In genomic region chr10:131776496-131776895, GRCh38 we compare ENCODE assay signal across 19 cellular contexts.
"Had no signal": no experiment of that assay in that cellular context is flagged by ENCODE, and none has a peak within 500 bp of the region (broad histone marks: within the 10 kb centered on the region; RNA-seq: fewer than 3 reads in every experiment).

No MANE protein-coding gene starts in this region.

- H3K9me3 ChIP-seq: SK-N-SH had no signal

- H3K9ac ChIP-seq: SK-N-SH had no signal

- H3K4me1 ChIP-seq: esophagus muscularis mucosa, upper lobe of left lung had no signal

- DNase-seq: activated CD4-positive, alpha-beta memory T cell treated with anti-CD3 and anti-CD28 coated beads, Interleukin-2, amount 10 ng/mL, durations not matched to agents 7 days and 5 days; activated CD4-positive, alpha-beta T cell treated with anti-CD3 and anti-CD28 coated beads, Interleukin-2, amount 10 ng/mL, durations not matched to agents 24 days and 14 days; activated naive CD4-positive, alpha-beta T cell treated with anti-CD3 and anti-CD28 coated beads, Interleukin-2, amount 10 ng/mL, durations not matched to agents 7 days and 5 days; activated T-cell treated with anti-CD3 and anti-CD28 coated beads, Interleukin-2, amount 50 U/mL, for 24 hours; dermis blood vessel endothelial cell; effector memory CD4-positive, alpha-beta T cell; glutamatergic neuron; hippocampal formation; midbrain; occipital lobe; SK-N-SH; stimulated activated CD4-positive, alpha-beta T cell treated with anti-CD3 and anti-CD28 coated beads, Interleukin-2, amount 100 ng/mL, for 48 hours; stimulated activated CD8-positive, alpha-beta memory T cell treated with anti-CD3 and anti-CD28 coated beads, Interleukin-4, amount 100 ng/mL, for 48 hours; stimulated activated naive CD4-positive, alpha-beta T cell; upper lobe of left lung had no signal

- ATAC-seq: activated CD4-positive, CD25-positive, alpha-beta regulatory T cell treated with anti-CD3 and anti-CD28 coated beads, Interleukin-2, amount 50 U/mL, for 24 hours; activated T-helper 17 cell treated with anti-CD3 and anti-CD28 coated beads, Interleukin-2, amount 50 U/mL, for 72 hours had no signal

- H3K27me3 ChIP-seq: upper lobe of left lung had no signal

- H3K4me2 ChIP-seq: SK-N-SH had no signal

- H3K27ac ChIP-seq: esophagus muscularis mucosa, upper lobe of left lung, VCaP had no signal

- H3K36me3 ChIP-seq: esophagus muscularis mucosa, upper lobe of left lung had no signal

- H3K4me3 ChIP-seq: esophagus muscularis mucosa, upper lobe of left lung had no signal
